Comparison of ENCODE assay signal across 1 cellular context in genomic region chr5:138141734-138142133, GRCh38.
TF ChIP-seq lines count a peak whose summit lies in the region.

No MANE protein-coding gene starts in this region.

TF ChIP-seq in SK-N-SH, 30 proteins besides CTCF, POLR2A, EP300 and RAD21 (continued from another document):
- TF ChIP-seq REST (IDR thresholded peaks at IDR 0.05; ENCODE audit: low read depth, low read length) = no peak
- no peak for TF ChIP-seq NFIC (IDR thresholded peaks at IDR 0.05; ENCODE audit: borderline replicate concordance)
- TF ChIP-seq NRF1 (IDR thresholded peaks at IDR 0.05; ENCODE audit: low read depth, low read length) = no peak
- no peak for TF ChIP-seq TAF1 (IDR thresholded peaks at IDR 0.05; ENCODE audit: borderline replicate concordance, low read depth, low read length)
- no peak for TF ChIP-seq GABPA (IDR thresholded peaks at IDR 0.05; ENCODE audit: low read depth)
- TF ChIP-seq RCOR1 (IDR thresholded peaks at IDR 0.05; ENCODE audit: low read length) = no peak
- TF ChIP-seq SMC3 (IDR thresholded peaks at IDR 0.05; ENCODE audit: low read depth, low read length) = no peak
- TF ChIP-seq CHD2 (IDR thresholded peaks at IDR 0.05; ENCODE audit: low read length, partially characterized antibody) = no peak
- TF ChIP-seq RXRA (IDR thresholded peaks at IDR 0.05; ENCODE audit: borderline replicate concordance, low read depth) = no peak
- no peak for TF ChIP-seq PBX3 (IDR thresholded peaks at IDR 0.05)
